11 cellular contexts compared by ENCODE assay signal in genomic region chr7:100626055-100626454, GRCh38. TPM values are rescaled to one million over a fixed set of nuclear protein-coding genes. Genes with fewer than 3 reads are reported as not detected.
A peak's percentile ranks its signal among the peaks of the same experiment; 100 is the strongest.
DNase-seq lines count a peak whose midpoint lies in the region; ATAC-seq, FAIRE-seq and TF ChIP-seq lines count a peak whose summit lies in the region.
"Had no signal": no experiment of that assay in that cellular context is flagged by ENCODE, and none has a peak within 500 bp of the region (broad histone marks: within the 10 kb centered on the region; RNA-seq: fewer than 3 reads in every experiment).

No MANE protein-coding gene starts in this region.

- peaks cover 6% of the 10 kb centered on the region; the same call in 1 of the 2 replicates for H4K20me1 ChIP-seq in HepG2 (ENCODE audit: insufficient read depth, low read length)

- H2AFZ ChIP-seq in HepG2 (ENCODE audit: low read length) = no peak overlapping the region

- no peak for FAIRE-seq in HepG2 (lab: Jason Lieb, UNC)

- H3K27ac ChIP-seq in HepG2 (ENCODE audit: extremely low read length, insufficient read depth, low read length) (no peak overlapping the region), right lobe of liver (peak overlapping the region in 1 of 3 donors; percentile 37), vagina (peak overlapping the region; percentile 20)
- H3K27ac ChIP-seq: foreskin keratinocyte, thyroid gland had no signal

- no peaks in the 10 kb centered on the region for H3K79me2 ChIP-seq in HepG2 (ENCODE audit: insufficient read depth, low read length)

- H3K4me2 ChIP-seq in HepG2 (ENCODE audit: low read depth, low read length) = no peak overlapping the region

- H3K4me3 ChIP-seq in HepG2 (replicated peaks in 1 of 3; ENCODE audit: insufficient read depth in 1 of 3, low read depth in 2 of 3, low read length in 3 of 3) = no peak overlapping the region
- H3K4me3 ChIP-seq in right lobe of liver = no peak overlapping the region
- peak overlapping the region; percentile 35 to 41 for H3K4me3 ChIP-seq in vagina

- TF ChIP-seq RAD21 in HepG2 (CRISPR knock-in tag; IDR thresholded peaks at IDR 0.05) = no peak

- H3K4me1 Mint-ChIP-seq in activated naive CD8-positive, alpha-beta T cell (ENCODE audit: low read depth) = peaks cover 30% of the 10 kb centered on the region
- H3K4me1 Mint-ChIP-seq in memory B cell = peaks cover 13% of the 10 kb centered on the region

- H3K9me3 ChIP-seq in HepG2 (ENCODE audit: low read length) (no peaks in the 10 kb centered on the region), right lobe of liver (no peaks in the 10 kb centered on the region), vagina (no peaks in the 10 kb centered on the region)
- H3K9me3 ChIP-seq: thyroid gland had no signal

- H3K27me3 Mint-ChIP-seq in activated naive CD8-positive, alpha-beta T cell = no peaks in the 10 kb centered on the region
- no peaks in the 10 kb centered on the region for H3K27me3 Mint-ChIP-seq in memory B cell

- intact Hi-C loops in HepG2 (cut with micrococcal nuclease; ENCODE audit: unreplicated experiment) = no loop called here
- intact Hi-C loops in right lobe of liver (cut with DNase I) = loop anchor here in 1 of 2 donors (10.0 kb wide), 1 partner anchor 59 kb away; no protein-coding TSS in a partner anchor
- intact Hi-C loops in vagina (cut with DNase I) = no loop called here

- H3K4me1 ChIP-seq in HepG2 (ENCODE audit: insufficient read depth, low read length) (peaks cover 13% of the 10 kb centered on the region), right lobe of liver (peaks cover 0 to 43% (median 20%) of the 10 kb centered on the region in 4 donors), vagina (peaks cover 15% of the 10 kb centered on the region)
- H3K4me1 ChIP-seq: foreskin keratinocyte had no signal

- no peaks in the 10 kb centered on the region for H3K36me3 Mint-ChIP-seq in activated naive CD8-positive, alpha-beta T cell
- H3K36me3 Mint-ChIP-seq in memory B cell = peaks cover 2% of the 10 kb centered on the region

- WGBS in HepG2 (ENCODE audit: low lambda C conversion rate) = 96% methylated on average over 3 of the region's 3 CpGs
- 14% methylated on average over 3 of the region's 3 CpGs for WGBS in right lobe of liver (ENCODE audit: insufficient coverage, low coverage, low lambda C conversion rate, missing lambda C conversion rate)

- no peaks in the 10 kb centered on the region for H3K27me3 ChIP-seq in HepG2 (ENCODE audit: control insufficient read depth in 1 of 2, insufficient read depth in 2 of 2, low read length in 2 of 2)
- H3K27me3 ChIP-seq in right lobe of liver = no peaks in the 10 kb centered on the region
- H3K27me3 ChIP-seq in vagina = no peaks in the 10 kb centered on the region
- H3K27me3 ChIP-seq: foreskin keratinocyte, thyroid gland had no signal

- no peak overlapping the region for H3K27ac Mint-ChIP-seq in activated naive CD8-positive, alpha-beta T cell
- no peak overlapping the region for H3K27ac Mint-ChIP-seq in memory B cell

- peak overlapping the region; percentile 76 for H3K4me3 Mint-ChIP-seq in activated naive CD8-positive, alpha-beta T cell
- peak overlapping the region; percentile 84 for H3K4me3 Mint-ChIP-seq in memory B cell

- POLR2A ChIA-PET in HepG2 (lab: Yijun Ruan, JAX) = interaction anchor here (0.9 kb wide), 3 partner anchors 14 to 47 kb away, joined by 3 to 4 read pairs (median 3); partner anchors contain the start of genes FBXO24, GNB2, LRCH4 and MOSPD3

- ATAC-seq in HepG2 (no peak), right lobe of liver (no peak), memory B cell (ENCODE audit: low read depth) (no peak), GM18909 (IDR thresholded peaks at IDR 0.05; ENCODE audit: poor library complexity, unreplicated experiment) (no peak), HG02588 (IDR thresholded peaks at IDR 0.05; ENCODE audit: unreplicated experiment) (no peak)

- no peak for TF ChIP-seq CTCF in HepG2 (CRISPR knock-in tag; IDR thresholded peaks at IDR 0.05)
- TF ChIP-seq CTCF in right lobe of liver (IDR thresholded peaks at IDR 0.05) = no peak
- TF ChIP-seq CTCF in vagina (IDR thresholded peaks at IDR 0.05) = no peak

- CTCF ChIA-PET in HepG2 (lab: Yijun Ruan, JAX; ENCODE audit: low intra/inter-chr PET ratio, low total read pairs) = no interaction called here

- TF ChIP-seq POLR2A in HepG2 (IDR thresholded peaks at IDR 0.05; ENCODE audit: insufficient read depth in 1 of 2, low read depth in 2 of 2, low read length in 2 of 2) = no peak
- no peak for TF ChIP-seq POLR2A in right lobe of liver (IDR thresholded peaks at IDR 0.05)
- no peak for TF ChIP-seq POLR2A in vagina (IDR thresholded peaks at IDR 0.05)

- no peak overlapping the region for H3K9ac ChIP-seq in HepG2 (ENCODE audit: insufficient read depth, low read depth, low read length)

- H3K36me3 ChIP-seq in HepG2 (replicated peaks in 1 of 2; ENCODE audit: control insufficient read depth in 1 of 2, insufficient read depth in 2 of 2, low read length in 2 of 2) (peaks cover 4 to 23% of the 10 kb centered on the region in 2 experiments; a peak in 4 of 5 replicates), right lobe of liver (peaks cover 0 to 50% (median 27%) of the 10 kb centered on the region in 4 donors), vagina (no peaks in the 10 kb centered on the region)
- H3K36me3 ChIP-seq: thyroid gland had no signal

- DNase-seq in HepG2 (ENCODE audit: low spot score) = no peak
- DNase-seq in right lobe of liver = no peak
- DNase-seq in memory B cell (ENCODE audit: low spot score in 2 of 2) = no peak
- DNase-seq in vagina (ENCODE audit: extremely low spot score in 2 of 2) = no peak
- DNase-seq in COR-L47 (lab: John Stamatoyannopoulos, UW) = no peak
- DNase-seq: DMS 273 treated with DMSO at 0.1 percent for 48 hours had no signal

- no peaks in the 10 kb centered on the region for H3K9me3 Mint-ChIP-seq in activated naive CD8-positive, alpha-beta T cell (ENCODE audit: low read depth)
- H3K9me3 Mint-ChIP-seq in memory B cell = no peaks in the 10 kb centered on the region

- in situ Hi-C loops in HepG2 (cut with HindIII; ENCODE audit: extremely low pct_ligation_motif_present, low pct_unique_long_range_greater_than_20kb) = no loop called here

- BruUV-seq in HepG2 (replicated peaks; lab: Mats Ljungman, UMichigan) = TSS peak; percentile 35

- TF ChIP-seq EP300 in HepG2 (IDR thresholded peaks at IDR 0.05; ENCODE audit: low read depth in 2 of 2, low read length in 2 of 2) = no peak
- no peak for TF ChIP-seq EP300 in HepG2 (CRISPR knock-in tag; IDR thresholded peaks at IDR 0.05; ENCODE audit: borderline replicate concordance)

RNA-seq across cellular contexts. Expression of gene MOSPD3, which starts 13.7 kb away (rescaled TPM):
- 6.1 and 7.6 TPM in 2 replicates for total RNA-seq in HepG2 (2016; rRNA removed; fragmentation: Illumina TruSeq; extraction: Trizol)
- 12.3 and 20.4 TPM in 2 replicates for total RNA-seq in HepG2 (2016; cell fraction: cytosol; rRNA removed; fragmentation: Illumina TruSeq; extraction: Trizol; ENCODE audit: low read depth)
- total RNA-seq in HepG2 (2016; cell fraction: insoluble cytoplasmic fraction; rRNA removed; fragmentation: Illumina TruSeq; extraction: Trizol) = 4.0 and 7.0 TPM in 2 replicates
- total RNA-seq in HepG2 (2016; cell fraction: membrane; rRNA removed; fragmentation: Illumina TruSeq; extraction: Trizol) = 15.9 and 22.1 TPM in 2 replicates
- total RNA-seq in HepG2 (2016; cell fraction: nucleus; rRNA removed; fragmentation: Illumina TruSeq; extraction: Trizol) = 4.2 and 6.2 TPM in 2 replicates
- polyA plus RNA-seq in HepG2 (2011; rRNA removed) = 8.6 and 8.8 TPM in 2 replicates
- 3.9 and 6.3 TPM in 2 replicates for polyA plus RNA-seq in HepG2 (2011; cell fraction: cytosol; rRNA removed)
- polyA plus RNA-seq in HepG2 (2011; cell fraction: nucleus; rRNA removed) = 21.4 and 23.3 TPM in 2 replicates
- 7.9 and 11.0 TPM in 2 replicates for polyA plus RNA-seq in HepG2 (2012)
- polyA plus RNA-seq in HepG2 (2016; cell fraction: cytosol; fragmentation: Illumina TruSeq; extraction: Trizol; ENCODE audit: low read depth) = 45.9 and 64.3 TPM in 2 replicates
- 15.6 and 23.4 TPM in 2 replicates for polyA plus RNA-seq in HepG2 (2016; cell fraction: insoluble cytoplasmic fraction; fragmentation: Illumina TruSeq; extraction: Trizol; ENCODE audit: low read depth)
- 47.5 and 59.2 TPM in 2 replicates for polyA plus RNA-seq in HepG2 (2016; cell fraction: membrane; fragmentation: Illumina TruSeq; extraction: Trizol; ENCODE audit: low read depth)
- 17.4 and 18.3 TPM in 2 replicates for polyA plus RNA-seq in HepG2 (2016; cell fraction: nucleus; fragmentation: Illumina TruSeq; extraction: Trizol; ENCODE audit: insufficient read depth, low read depth)
- 3.9 and 4.7 TPM in 2 replicates for polyA minus RNA-seq in HepG2 (2011; rRNA and poly(A)+ RNA removed; ENCODE audit: low replicate concordance)
- polyA minus RNA-seq in HepG2 (2011; cell fraction: cytosol; rRNA and poly(A)+ RNA removed) = 1.7 and 2.4 TPM in 2 replicates
- 4.5 and 5.2 TPM in 2 replicates for polyA minus RNA-seq in HepG2 (2011; cell fraction: nucleus; rRNA and poly(A)+ RNA removed)
- 10 to 100 TPM in 5 of 6 experiments, 1 to 10 TPM in 1; 8.6 to 19.3 (median 13.9) TPM for total RNA-seq in right lobe of liver
- total RNA-seq in vagina = 11.8 TPM

RNA-seq across cellular contexts. Expression of gene TFR2, which starts 15.3 kb away (rescaled TPM):
- total RNA-seq in HepG2 (2016; rRNA removed; fragmentation: Illumina TruSeq; extraction: Trizol) (12.5 and 36.9 TPM in 2 replicates), right lobe of liver (100 to 1,000 TPM; 413 to 669 (median 501) TPM), vagina (0.25 TPM)
- 3.4 and 5.6 TPM in 2 replicates for total RNA-seq in HepG2 (2016; cell fraction: cytosol; rRNA removed; fragmentation: Illumina TruSeq; extraction: Trizol; ENCODE audit: low read depth)
- 10.1 and 35.7 TPM in 2 replicates for total RNA-seq in HepG2 (2016; cell fraction: insoluble cytoplasmic fraction; rRNA removed; fragmentation: Illumina TruSeq; extraction: Trizol)
- total RNA-seq in HepG2 (2016; cell fraction: membrane; rRNA removed; fragmentation: Illumina TruSeq; extraction: Trizol) = 8.2 and 10.4 TPM in 2 replicates
- 34.2 and 34.9 TPM in 2 replicates for total RNA-seq in HepG2 (2016; cell fraction: nucleus; rRNA removed; fragmentation: Illumina TruSeq; extraction: Trizol)
- 64.2 and 122 TPM in 2 replicates for polyA plus RNA-seq in HepG2 (2011; rRNA removed)
- polyA plus RNA-seq in HepG2 (2011; cell fraction: cytosol; rRNA removed) = 55.9 and 57.8 TPM in 2 replicates
- polyA plus RNA-seq in HepG2 (2011; cell fraction: nucleus; rRNA removed) = 182 and 193 TPM in 2 replicates
- 111 and 151 TPM in 2 replicates for polyA plus RNA-seq in HepG2 (2012)
- polyA plus RNA-seq in HepG2 (2016; cell fraction: cytosol; fragmentation: Illumina TruSeq; extraction: Trizol; ENCODE audit: low read depth) = 4.2 and 4.6 TPM in 2 replicates
- polyA plus RNA-seq in HepG2 (2016; cell fraction: insoluble cytoplasmic fraction; fragmentation: Illumina TruSeq; extraction: Trizol; ENCODE audit: low read depth) = 11.4 and 13.6 TPM in 2 replicates
- polyA plus RNA-seq in HepG2 (2016; cell fraction: membrane; fragmentation: Illumina TruSeq; extraction: Trizol; ENCODE audit: low read depth) = 6.6 and 6.9 TPM in 2 replicates
- 79.8 and 81.7 TPM in 2 replicates for polyA plus RNA-seq in HepG2 (2016; cell fraction: nucleus; fragmentation: Illumina TruSeq; extraction: Trizol; ENCODE audit: insufficient read depth, low read depth)
- 17.0 and 39.6 TPM in 2 replicates for polyA minus RNA-seq in HepG2 (2011; rRNA and poly(A)+ RNA removed; ENCODE audit: low replicate concordance)
- polyA minus RNA-seq in HepG2 (2011; cell fraction: cytosol; rRNA and poly(A)+ RNA removed) = 14.2 and 31.8 TPM in 2 replicates
- 27.4 and 31.8 TPM in 2 replicates for polyA minus RNA-seq in HepG2 (2011; cell fraction: nucleus; rRNA and poly(A)+ RNA removed)

RNA-seq across cellular contexts. Expression of gene PCOLCE, which starts 23.9 kb away (rescaled TPM):
- total RNA-seq in HepG2 (2016; rRNA removed; fragmentation: Illumina TruSeq; extraction: Trizol) (3.9 and 16.0 TPM in 2 replicates), right lobe of liver (10 to 100 TPM; 10.9 to 48.5 (median 23.6) TPM), vagina (85.4 TPM)
- total RNA-seq in HepG2 (2016; cell fraction: cytosol; rRNA removed; fragmentation: Illumina TruSeq; extraction: Trizol; ENCODE audit: low read depth) = 2.1 and 2.3 TPM in 2 replicates
- total RNA-seq in HepG2 (2016; cell fraction: insoluble cytoplasmic fraction; rRNA removed; fragmentation: Illumina TruSeq; extraction: Trizol) = 3.3 and 18.3 TPM in 2 replicates
- 1.9 and 2.0 TPM in 2 replicates for total RNA-seq in HepG2 (2016; cell fraction: membrane; rRNA removed; fragmentation: Illumina TruSeq; extraction: Trizol)
- total RNA-seq in HepG2 (2016; cell fraction: nucleus; rRNA removed; fragmentation: Illumina TruSeq; extraction: Trizol) = 20.4 and 23.8 TPM in 2 replicates
- polyA plus RNA-seq in HepG2 (2011; rRNA removed) = 5.3 and 6.9 TPM in 2 replicates
- 3.1 and 3.4 TPM in 2 replicates for polyA plus RNA-seq in HepG2 (2011; cell fraction: cytosol; rRNA removed)
- polyA plus RNA-seq in HepG2 (2011; cell fraction: nucleus; rRNA removed) = 62.1 and 64.1 TPM in 2 replicates
- 15.6 and 28.9 TPM in 2 replicates for polyA plus RNA-seq in HepG2 (2012)
- 3.5 and 3.8 TPM in 2 replicates for polyA plus RNA-seq in HepG2 (2016; cell fraction: cytosol; fragmentation: Illumina TruSeq; extraction: Trizol; ENCODE audit: low read depth)
- 6.3 and 9.1 TPM in 2 replicates for polyA plus RNA-seq in HepG2 (2016; cell fraction: insoluble cytoplasmic fraction; fragmentation: Illumina TruSeq; extraction: Trizol; ENCODE audit: low read depth)
- 3.4 and 3.6 TPM in 2 replicates for polyA plus RNA-seq in HepG2 (2016; cell fraction: membrane; fragmentation: Illumina TruSeq; extraction: Trizol; ENCODE audit: low read depth)
- polyA plus RNA-seq in HepG2 (2016; cell fraction: nucleus; fragmentation: Illumina TruSeq; extraction: Trizol; ENCODE audit: insufficient read depth, low read depth) = 81.2 and 84.3 TPM in 2 replicates
- polyA minus RNA-seq in HepG2 (2011; rRNA and poly(A)+ RNA removed; ENCODE audit: low replicate concordance) = 1.7 and 2.2 TPM in 2 replicates
- polyA minus RNA-seq in HepG2 (2011; cell fraction: cytosol; rRNA and poly(A)+ RNA removed) = 3.4 and 4.9 TPM in 2 replicates
- 7.1 and 9.0 TPM in 2 replicates for polyA minus RNA-seq in HepG2 (2011; cell fraction: nucleus; rRNA and poly(A)+ RNA removed)

RNA-seq across cellular contexts. Expression of gene ACTL6B, which starts 30.2 kb away (rescaled TPM):
- total RNA-seq in HepG2 (2016; rRNA removed; fragmentation: Illumina TruSeq; extraction: Trizol) (not detected in 2 replicates), right lobe of liver (not detected), vagina (0.49 TPM)
- not detected in 2 replicates for total RNA-seq in HepG2 (2016; cell fraction: cytosol; rRNA removed; fragmentation: Illumina TruSeq; extraction: Trizol; ENCODE audit: low read depth)
- not detected in 2 replicates for total RNA-seq in HepG2 (2016; cell fraction: insoluble cytoplasmic fraction; rRNA removed; fragmentation: Illumina TruSeq; extraction: Trizol)
- not detected in 2 replicates for total RNA-seq in HepG2 (2016; cell fraction: membrane; rRNA removed; fragmentation: Illumina TruSeq; extraction: Trizol)
- total RNA-seq in HepG2 (2016; cell fraction: nucleus; rRNA removed; fragmentation: Illumina TruSeq; extraction: Trizol) = not detected in 2 replicates
- polyA plus RNA-seq in HepG2 (2011; rRNA removed) = not detected in 2 replicates
- polyA plus RNA-seq in HepG2 (2011; cell fraction: cytosol; rRNA removed) = not detected in 2 replicates
- not detected in 2 replicates for polyA plus RNA-seq in HepG2 (2011; cell fraction: nucleus; rRNA removed)
- polyA plus RNA-seq in HepG2 (2012) = not detected in 2 replicates
- polyA plus RNA-seq in HepG2 (2016; cell fraction: cytosol; fragmentation: Illumina TruSeq; extraction: Trizol; ENCODE audit: low read depth) = not detected in 2 replicates
- not detected in 2 replicates for polyA plus RNA-seq in HepG2 (2016; cell fraction: insoluble cytoplasmic fraction; fragmentation: Illumina TruSeq; extraction: Trizol; ENCODE audit: low read depth)
- not detected in 2 replicates for polyA plus RNA-seq in HepG2 (2016; cell fraction: membrane; fragmentation: Illumina TruSeq; extraction: Trizol; ENCODE audit: low read depth)
- not detected in 2 replicates for polyA plus RNA-seq in HepG2 (2016; cell fraction: nucleus; fragmentation: Illumina TruSeq; extraction: Trizol; ENCODE audit: insufficient read depth, low read depth)
- not detected in 2 replicates for polyA minus RNA-seq in HepG2 (2011; rRNA and poly(A)+ RNA removed; ENCODE audit: low replicate concordance)
- not detected in 2 replicates for polyA minus RNA-seq in HepG2 (2011; cell fraction: cytosol; rRNA and poly(A)+ RNA removed)
- polyA minus RNA-seq in HepG2 (2011; cell fraction: nucleus; rRNA and poly(A)+ RNA removed) = not detected in 2 replicates
- total RNA-seq: foreskin keratinocyte had no signal
- polyA plus RNA-seq: foreskin keratinocyte had no signal

RNA-seq across cellular contexts. Expression of gene FBXO24, which starts 39.9 kb away (rescaled TPM):
- total RNA-seq in HepG2 (2016; rRNA removed; fragmentation: Illumina TruSeq; extraction: Trizol) (0.13 and 0.20 TPM in 2 replicates), right lobe of liver (1 to 10 TPM in 1 of 6 experiments, under 1 TPM in 5; 0.25 to 1.0 (median 0.45) TPM), vagina (0.98 TPM)
- total RNA-seq in HepG2 (2016; cell fraction: cytosol; rRNA removed; fragmentation: Illumina TruSeq; extraction: Trizol; ENCODE audit: low read depth) = 0.18 and 0.61 TPM in 2 replicates
- 0.24 TPM in 1 of 2 replicates, not detected in the other for total RNA-seq in HepG2 (2016; cell fraction: insoluble cytoplasmic fraction; rRNA removed; fragmentation: Illumina TruSeq; extraction: Trizol)
- total RNA-seq in HepG2 (2016; cell fraction: membrane; rRNA removed; fragmentation: Illumina TruSeq; extraction: Trizol) = 0.12 and 0.21 TPM in 2 replicates
- 0.56 TPM in 1 of 2 replicates, not detected in the other for total RNA-seq in HepG2 (2016; cell fraction: nucleus; rRNA removed; fragmentation: Illumina TruSeq; extraction: Trizol)
- polyA plus RNA-seq in HepG2 (2011; rRNA removed) = 0.31 and 0.55 TPM in 2 replicates
- polyA plus RNA-seq in HepG2 (2011; cell fraction: cytosol; rRNA removed) = 0.31 and 0.32 TPM in 2 replicates
- 2.0 and 2.1 TPM in 2 replicates for polyA plus RNA-seq in HepG2 (2011; cell fraction: nucleus; rRNA removed)
- polyA plus RNA-seq in HepG2 (2012) = 0.15 and 0.31 TPM in 2 replicates
- polyA plus RNA-seq in HepG2 (2016; cell fraction: cytosol; fragmentation: Illumina TruSeq; extraction: Trizol; ENCODE audit: low read depth) = 0.08 and 0.10 TPM in 2 replicates
- polyA plus RNA-seq in HepG2 (2016; cell fraction: insoluble cytoplasmic fraction; fragmentation: Illumina TruSeq; extraction: Trizol; ENCODE audit: low read depth) = 0.21 and 0.26 TPM in 2 replicates
- polyA plus RNA-seq in HepG2 (2016; cell fraction: membrane; fragmentation: Illumina TruSeq; extraction: Trizol; ENCODE audit: low read depth) = 0.14 and 0.22 TPM in 2 replicates
- 0.38 and 0.51 TPM in 2 replicates for polyA plus RNA-seq in HepG2 (2016; cell fraction: nucleus; fragmentation: Illumina TruSeq; extraction: Trizol; ENCODE audit: insufficient read depth, low read depth)
- polyA minus RNA-seq in HepG2 (2011; rRNA and poly(A)+ RNA removed; ENCODE audit: low replicate concordance) = 0.80 and 0.94 TPM in 2 replicates
- not detected in 2 replicates for polyA minus RNA-seq in HepG2 (2011; cell fraction: cytosol; rRNA and poly(A)+ RNA removed)
- 0.26 and 0.50 TPM in 2 replicates for polyA minus RNA-seq in HepG2 (2011; cell fraction: nucleus; rRNA and poly(A)+ RNA removed)

Comparison
In these comparisons a context has a peak if more than half of its experiments do, and no peak if none do; other contexts are left out.
1. H3K4me3 ChIP-seq: peak in vagina (2 of 2); none in HepG2 (0 of 3) and right lobe of liver (0 of 3).